Comparison of ENCODE assay signal across 25 cellular contexts in the genomic region with DNA sequence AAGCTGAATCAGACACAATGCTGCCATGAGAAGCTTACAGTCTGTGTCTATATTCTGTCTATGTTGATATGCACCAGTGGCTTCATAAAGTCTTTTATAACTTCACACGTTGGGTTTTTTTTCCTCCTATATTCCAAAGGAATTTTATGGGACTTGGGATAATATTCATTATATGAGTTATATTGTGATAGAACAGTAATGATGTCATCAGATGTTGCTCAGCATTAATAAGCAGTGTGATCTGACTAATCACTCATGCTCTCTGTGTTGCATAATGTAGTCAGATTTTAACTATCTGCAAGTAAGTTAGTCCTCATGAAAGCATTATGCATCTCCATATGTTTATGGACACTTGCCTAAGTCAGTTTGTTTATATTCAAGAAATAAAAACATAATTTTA.
A peak's percentile ranks its signal among the peaks of the same experiment; 100 is the strongest.
DNase-seq lines count a peak whose midpoint lies in the region; ATAC-seq and TF ChIP-seq lines count a peak whose summit lies in the region.
"Had no signal": no experiment of that assay in that cellular context is flagged by ENCODE, and none has a peak within 500 bp of the region (broad histone marks: within the 10 kb centered on the region; RNA-seq: fewer than 3 reads in every experiment).

No MANE protein-coding gene starts in this region.

- WGBS in mesenchymal stem cell = no CpG with 5 or more reads among the region's 1 CpG

- no peak overlapping the region for H4K8ac ChIP-seq in mesenchymal stem cell (ENCODE audit: low read length)

- no peak overlapping the region for H4K91ac ChIP-seq in mesenchymal stem cell (ENCODE audit: low read length)

- no peak overlapping the region for H3K18ac ChIP-seq in mesenchymal stem cell (ENCODE audit: low read depth in 1 of 2, low read length in 2 of 2)

- no peak overlapping the region for H2BK120ac ChIP-seq in mesenchymal stem cell (ENCODE audit: low read depth, low read length)

- peaks cover 8% of the 10 kb centered on the region for H3K9me3 ChIP-seq in mesenchymal stem cell (ENCODE audit: control insufficient read depth, low read length)
- H3K9me3 ChIP-seq in A673 (ENCODE audit: low read depth, low read length, poor library complexity, severe bottlenecking) = no peaks in the 10 kb centered on the region
- H3K9me3 ChIP-seq: Peyer's patch, psoas muscle, thoracic aorta had no signal

- DNase-seq in HCEC 1CT (peak; percentile 83), RKO (ENCODE audit: low spot score) (peak; percentile 67), mesenchymal stem cell (peak; percentile 6), coronary artery (ENCODE audit: low spot score) (no peak), amniotic stem cell (lab: John Stamatoyannopoulos, UW) (no peak), SKM-1 treated with dmso at 0.1 percent for 144 hours (lab: John Stamatoyannopoulos, UW; ENCODE audit: unreplicated experiment) (no peak), A673 (ENCODE audit: low spot score) (no peak)
- DNase-seq: activated CD4-positive, alpha-beta T cell treated with anti-CD3 and anti-CD28 coated beads, Interleukin-2, amount 50 U/mL, for 1 hour; activated effector memory CD4-positive, alpha-beta T cell treated with Interleukin-2 at 50 U/mL for 16 hours; activated naive CD8-positive, alpha-beta T cell treated with anti-CD3 and anti-CD28 coated beads, Interleukin-2, amount 10 ng/mL, durations not matched to agents 7 days and 5 days; AML-193; CD8-positive, alpha-beta memory T cell; DMS53; NCI-H1417; NCI-H446 treated with DMSO at 0.1 percent for 48 hours; NK-92 treated with Interleukin-12 subunit alpha and Interleukin-12 subunit beta, amount 100 ng/mL, for 24 hours; Peyer's patch; psoas muscle; stimulated activated CD4-positive, alpha-beta T cell treated with anti-CD3 and anti-CD28 coated beads, Interleukin-4, amount 100 ng/mL, for 1 hour; stimulated activated naive CD4-positive, alpha-beta T cell; T-helper 2 cell had no signal

- H3K36me3 ChIP-seq in mesenchymal stem cell (ENCODE audit: control insufficient read depth in 1 of 2, insufficient read depth in 2 of 2, low read depth in 1 of 2, low read length in 2 of 2) (peaks cover 0 to 1% of the 10 kb centered on the region in 2 experiments), A673 (ENCODE audit: insufficient read depth, low read length, poor library complexity, severe bottlenecking) (no peaks in the 10 kb centered on the region)
- H3K36me3 ChIP-seq: Peyer's patch, thoracic aorta had no signal

- no TSS peak for BruUV-seq in A673 (replicated peaks; lab: Mats Ljungman, UMichigan)

- peak; percentile 57 for ATAC-seq in esophagus mucosa
- ATAC-seq: psoas muscle had no signal

- no peak overlapping the region for H2AFZ ChIP-seq in mesenchymal stem cell (ENCODE audit: low read depth, low read length)

- H3K4ac ChIP-seq in mesenchymal stem cell (ENCODE audit: low read depth in 1 of 2, low read length in 2 of 2) = no peak overlapping the region

- CTCF ChIA-PET in A673 (lab: Charles Lee) = no interaction called here

- no peak overlapping the region for H3K4me2 ChIP-seq in mesenchymal stem cell (ENCODE audit: low read length, poor library complexity, severe bottlenecking)

- H3K4me1 ChIP-seq in mesenchymal stem cell (ENCODE audit: control insufficient read depth, insufficient read depth, low read depth, low read length) (peaks cover 2% of the 10 kb centered on the region), A673 (ENCODE audit: insufficient read depth, low read length, poor library complexity, severe bottlenecking) (no peaks in the 10 kb centered on the region)
- H3K4me1 ChIP-seq: Peyer's patch, psoas muscle had no signal

- POLR2A ChIA-PET in A673 (lab: Charles Lee; ENCODE audit: low non-redundant PET) = no interaction called here

- H3K23ac ChIP-seq in mesenchymal stem cell (ENCODE audit: low read length in 2 of 2) = no peak overlapping the region

- H3K27me3 ChIP-seq in mesenchymal stem cell (ENCODE audit: control insufficient read depth in 1 of 2, insufficient read depth in 1 of 2, low read length in 2 of 2) = no peaks in the 10 kb centered on the region
- H3K27me3 ChIP-seq in A673 (replicated peaks; ENCODE audit: insufficient read depth, low read depth, low read length, poor library complexity) = no peaks in the 10 kb centered on the region
- H3K27me3 ChIP-seq: Peyer's patch had no signal

- no peak for TF ChIP-seq CTCF in coronary artery (IDR thresholded peaks at IDR 0.05)
- no peak for TF ChIP-seq CTCF in A673 (conservative IDR thresholded peaks at IDR 0.05; ENCODE audit: low read depth, low read length)

- no peak overlapping the region for H2AK5ac ChIP-seq in mesenchymal stem cell (ENCODE audit: low read length, severe bottlenecking)

- H2BK12ac ChIP-seq in mesenchymal stem cell (ENCODE audit: low read length in 2 of 2) = no peak overlapping the region

- no peak overlapping the region for H3K27ac ChIP-seq in mesenchymal stem cell (ENCODE audit: low read length, poor library complexity, severe bottlenecking)
- H3K27ac ChIP-seq in coronary artery = no peak overlapping the region
- H3K27ac ChIP-seq in A673 (ENCODE audit: low read depth, low read length, poor library complexity, severe bottlenecking) = no peak overlapping the region
- H3K27ac ChIP-seq: Peyer's patch, psoas muscle, SK-N-MC, thoracic aorta, VCaP had no signal

- H3K79me1 ChIP-seq in mesenchymal stem cell (replicated peaks; ENCODE audit: low read length, poor library complexity, severe bottlenecking) = no peaks in the 10 kb centered on the region

- H3K14ac ChIP-seq in mesenchymal stem cell (ENCODE audit: low read length in 2 of 2) = no peak overlapping the region

- intact Hi-C loops in A673 (cut with micrococcal nuclease; ENCODE audit: unreplicated experiment) = no loop called here

- H3K4me3 ChIP-seq in mesenchymal stem cell (ENCODE audit: insufficient read depth in 1 of 2, low read depth in 1 of 2, low read length in 2 of 2) (no peak overlapping the region), coronary artery (no peak overlapping the region), A673 (ENCODE audit: low read depth, low read length, poor library complexity, severe bottlenecking) (no peak overlapping the region)
- H3K4me3 ChIP-seq: Peyer's patch, psoas muscle, SK-N-MC, thoracic aorta had no signal

- H2BK5ac ChIP-seq in mesenchymal stem cell (ENCODE audit: low read depth, low read length, poor library complexity, severe bottlenecking) = no peak overlapping the region

- no peak overlapping the region for H3K9ac ChIP-seq in mesenchymal stem cell (ENCODE audit: low read length)

- H2BK15ac ChIP-seq in mesenchymal stem cell (ENCODE audit: low read depth, poor library complexity, severe bottlenecking) = no peak overlapping the region

Comparison
In these comparisons a context has a peak if more than half of its experiments do, and no peak if none do; other contexts are left out.
1. DNase-seq: peak in HCEC 1CT (single experiment), RKO (single experiment) and mesenchymal stem cell (single experiment); none in coronary artery (single experiment), amniotic stem cell (single experiment), SKM-1 treated with dmso at 0.1 percent for 144 hours (single experiment) and A673 (single experiment).